Comparison of ENCODE assay signal across 20 cellular contexts in genomic region chr11:2294340-2295290, GRCh38. TPM values are rescaled to one million over a fixed set of nuclear protein-coding genes. Genes with fewer than 3 reads are reported as not detected.
A peak's percentile ranks its signal among the peaks of the same experiment; 100 is the strongest.
DNase-seq lines count a peak whose midpoint lies in the region; ATAC-seq and TF ChIP-seq lines count a peak whose summit lies in the region.
"Had no signal": no experiment of that assay in that cellular context is flagged by ENCODE, and none has a peak within 500 bp of the region (broad histone marks: within the 10 kb centered on the region; RNA-seq: fewer than 3 reads in every experiment).

No MANE protein-coding gene starts in this region.

- POLR2A ChIA-PET in activated CD4-positive, alpha-beta memory T cell treated with anti-CD3 and anti-CD28 coated beads for 36 hours (lab: Charles Lee), result no interaction called here

- DNase-seq in activated naive CD8-positive, alpha-beta T cell treated with anti-CD3 and anti-CD28 coated beads, Interleukin-2, amount 50 U/mL, for 24 hours, result peak; percentile 0
- no peak for DNase-seq in activated naive CD8-positive, alpha-beta T cell treated with anti-CD3 and anti-CD28 coated beads for 36 hours
- DNase-seq in activated CD4-positive, alpha-beta memory T cell treated with anti-CD3 and anti-CD28 coated beads for 36 hours, result peak; percentile 8
- DNase-seq in mesenteric fat pad (ENCODE audit: low spot score), result peak; percentile 60
- peak; percentile 10 for DNase-seq in testis
- no peak for DNase-seq in brain microvascular endothelial cell
- no peak for DNase-seq in ACHN
- DNase-seq: Calu3; caudate nucleus; effector CD8-positive, alpha-beta T cell; GM23248; NCI-H146; NCI-H2227 treated with DMSO at 0.1 percent for 48 hours; SHP77 treated with DMSO at 0.1 percent for 48 hours; small intestine had no signal

- H3K36me3 Mint-ChIP-seq in activated naive CD8-positive, alpha-beta T cell treated with anti-CD3 and anti-CD28 coated beads, Interleukin-2, amount 50 U/mL, for 24 hours (ENCODE audit: low read depth), result no peaks in the 10 kb centered on the region
- H3K36me3 Mint-ChIP-seq in activated naive CD8-positive, alpha-beta T cell treated with anti-CD3 and anti-CD28 coated beads for 36 hours, result no peaks in the 10 kb centered on the region
- peaks cover 3% of the 10 kb centered on the region for H3K36me3 Mint-ChIP-seq in activated CD4-positive, alpha-beta memory T cell treated with anti-CD3 and anti-CD28 coated beads for 36 hours

- no peak overlapping the region for H3K4me3 ChIP-seq in testis
- H3K4me3 ChIP-seq in brain microvascular endothelial cell (ENCODE audit: low read depth, low read length), result no peak overlapping the region
- H3K4me3 ChIP-seq: GM23248, suprapubic skin had no signal

- no peak overlapping the region for H3K27ac Mint-ChIP-seq in activated naive CD8-positive, alpha-beta T cell treated with anti-CD3 and anti-CD28 coated beads, Interleukin-2, amount 50 U/mL, for 24 hours
- no peak overlapping the region for H3K27ac Mint-ChIP-seq in activated naive CD8-positive, alpha-beta T cell treated with anti-CD3 and anti-CD28 coated beads for 36 hours
- no peak overlapping the region for H3K27ac Mint-ChIP-seq in activated CD4-positive, alpha-beta memory T cell treated with anti-CD3 and anti-CD28 coated beads for 36 hours

- peaks cover 22% of the 10 kb centered on the region for H3K4me1 Mint-ChIP-seq in activated naive CD8-positive, alpha-beta T cell treated with anti-CD3 and anti-CD28 coated beads, Interleukin-2, amount 50 U/mL, for 24 hours
- peaks cover 25% of the 10 kb centered on the region for H3K4me1 Mint-ChIP-seq in activated naive CD8-positive, alpha-beta T cell treated with anti-CD3 and anti-CD28 coated beads for 36 hours
- peaks cover 5% of the 10 kb centered on the region for H3K4me1 Mint-ChIP-seq in activated CD4-positive, alpha-beta memory T cell treated with anti-CD3 and anti-CD28 coated beads for 36 hours (ENCODE audit: low read depth)

- H3K27me3 ChIP-seq in testis (no peaks in the 10 kb centered on the region), brain microvascular endothelial cell (replicated peaks) (no peaks in the 10 kb centered on the region)

- intact Hi-C loops in activated CD4-positive, alpha-beta memory T cell treated with anti-CD3 and anti-CD28 coated beads for 36 hours (cut with micrococcal nuclease), result no loop called here
- intact Hi-C loops in testis (cut with DNase I; ENCODE audit: low total_unique reads), result loop anchor here (5.0 kb wide), 1 partner anchor 97 kb away; no protein-coding TSS in a partner anchor

- CTCF ChIA-PET in activated CD4-positive, alpha-beta memory T cell treated with anti-CD3 and anti-CD28 coated beads for 36 hours (lab: Charles Lee), result interaction anchor here (0.8 to 1.7 kb wide), 2 partner anchors 11 to 99 kb away, joined by 3 to 8 read pairs; no protein-coding TSS in a partner anchor

- H3K9me3 ChIP-seq in testis, result no peaks in the 10 kb centered on the region
- H3K9me3 ChIP-seq: suprapubic skin had no signal

- in situ Hi-C loops in brain microvascular endothelial cell (cut with HindIII; ENCODE audit: low pct_ligation_motif_present, low sequenced_read_pairs), result no loop called here
- in situ Hi-C loops in ACHN (cut with HindIII; ENCODE audit: low pct_ligation_motif_present, low pct_unique_long_range_greater_than_20kb, low sequenced_read_pairs), result no loop called here

- TF ChIP-seq CTCF in testis (IDR thresholded peaks at IDR 0.05) (no peak), brain microvascular endothelial cell (IDR thresholded peaks at IDR 0.05; ENCODE audit: low read depth, low read length, missing control alignments) (no peak)

- H3K4me3 Mint-ChIP-seq in activated naive CD8-positive, alpha-beta T cell treated with anti-CD3 and anti-CD28 coated beads, Interleukin-2, amount 50 U/mL, for 24 hours, result no peak overlapping the region
- no peak overlapping the region for H3K4me3 Mint-ChIP-seq in activated naive CD8-positive, alpha-beta T cell treated with anti-CD3 and anti-CD28 coated beads for 36 hours
- no peak overlapping the region for H3K4me3 Mint-ChIP-seq in activated CD4-positive, alpha-beta memory T cell treated with anti-CD3 and anti-CD28 coated beads for 36 hours

- H3K36me3 ChIP-seq in testis (ENCODE audit: low read depth, missing control alignments) (no peaks in the 10 kb centered on the region), brain microvascular endothelial cell (replicated peaks) (no peaks in the 10 kb centered on the region)
- H3K36me3 ChIP-seq: suprapubic skin had no signal

- 86 to 93% methylated on average over 8 to 22 of the region's 22 CpGs for WGBS in testis, 2 donors

- H3K4me1 ChIP-seq in testis, result no peaks in the 10 kb centered on the region
- H3K4me1 ChIP-seq: parathyroid adenoma had no signal

- H3K27ac ChIP-seq in testis (no peak overlapping the region), brain microvascular endothelial cell (no peak overlapping the region)
- H3K27ac ChIP-seq: GM23248, parathyroid adenoma, suprapubic skin had no signal

- H3K9me3 Mint-ChIP-seq in activated naive CD8-positive, alpha-beta T cell treated with anti-CD3 and anti-CD28 coated beads, Interleukin-2, amount 50 U/mL, for 24 hours, result no peaks in the 10 kb centered on the region
- H3K9me3 Mint-ChIP-seq in activated naive CD8-positive, alpha-beta T cell treated with anti-CD3 and anti-CD28 coated beads for 36 hours, result no peaks in the 10 kb centered on the region
- no peaks in the 10 kb centered on the region for H3K9me3 Mint-ChIP-seq in activated CD4-positive, alpha-beta memory T cell treated with anti-CD3 and anti-CD28 coated beads for 36 hours

- no peak for TF ChIP-seq POLR2A in testis (IDR thresholded peaks at IDR 0.05)

- ATAC-seq in activated naive CD8-positive, alpha-beta T cell treated with anti-CD3 and anti-CD28 coated beads, Interleukin-2, amount 50 U/mL, for 24 hours, result no peak
- no peak for ATAC-seq in HG02970 (IDR thresholded peaks at IDR 0.05; ENCODE audit: low FRiP score, unreplicated experiment)

- no peaks in the 10 kb centered on the region for H3K27me3 Mint-ChIP-seq in activated naive CD8-positive, alpha-beta T cell treated with anti-CD3 and anti-CD28 coated beads, Interleukin-2, amount 50 U/mL, for 24 hours
- no peaks in the 10 kb centered on the region for H3K27me3 Mint-ChIP-seq in activated naive CD8-positive, alpha-beta T cell treated with anti-CD3 and anti-CD28 coated beads for 36 hours
- peaks cover 2% of the 10 kb centered on the region for H3K27me3 Mint-ChIP-seq in activated CD4-positive, alpha-beta memory T cell treated with anti-CD3 and anti-CD28 coated beads for 36 hours

RNA-seq across cellular contexts. Expression of gene C11orf21, which starts 7.1 kb away (rescaled TPM):
- 1 to 10 TPM; 2.5 to 2.6 TPM for total RNA-seq in activated naive CD8-positive, alpha-beta T cell treated with anti-CD3 and anti-CD28 coated beads for 36 hours
- 1 to 10 TPM; 8.2 to 8.8 TPM for total RNA-seq in activated CD4-positive, alpha-beta memory T cell treated with anti-CD3 and anti-CD28 coated beads for 36 hours
- 1.0 TPM for total RNA-seq in mesenteric fat pad
- under 1 TPM; 0.12 to 0.47 TPM for total RNA-seq in testis
- 0.88 TPM for polyA plus RNA-seq in testis (ENCODE audit: insufficient read depth, low read depth, low replicate concordance)
- total RNA-seq: Calu3, GM23248, kidney epithelial cell had no signal
- polyA plus RNA-seq: GM23248 had no signal

RNA-seq across cellular contexts. Expression of gene TSPAN32, which starts 7.2 kb away (rescaled TPM):
- 1 to 10 TPM; 5.4 to 5.5 TPM for total RNA-seq in activated naive CD8-positive, alpha-beta T cell treated with anti-CD3 and anti-CD28 coated beads for 36 hours
- total RNA-seq in activated CD4-positive, alpha-beta memory T cell treated with anti-CD3 and anti-CD28 coated beads for 36 hours, result 1 to 10 TPM; 5.5 to 6.5 TPM
- total RNA-seq in mesenteric fat pad (1.3 TPM), testis (1 to 10 TPM; 1.0 to 1.1 TPM)
- 1.5 TPM for polyA plus RNA-seq in testis (ENCODE audit: insufficient read depth, low read depth, low replicate concordance)
- total RNA-seq: Calu3, GM23248 had no signal
- polyA plus RNA-seq: GM23248 had no signal

RNA-seq across cellular contexts. Expression of gene ASCL2, which starts 24.2 kb away (rescaled TPM):
- 1 to 10 TPM; 2.5 to 2.9 TPM for total RNA-seq in activated naive CD8-positive, alpha-beta T cell treated with anti-CD3 and anti-CD28 coated beads for 36 hours
- total RNA-seq in activated CD4-positive, alpha-beta memory T cell treated with anti-CD3 and anti-CD28 coated beads for 36 hours, result 1 to 10 TPM; 1.5 to 2.0 TPM
- total RNA-seq in mesenteric fat pad, result 0.64 TPM
- total RNA-seq in testis, result 1 to 10 TPM; 4.8 to 5.8 TPM
- 1.3 TPM for polyA plus RNA-seq in testis (ENCODE audit: insufficient read depth, low read depth, low replicate concordance)
- total RNA-seq: Calu3; GM23248; kidney epithelial cell; T-helper 1 cell treated with Interleukin-12 subunit alpha and Interleukin-12 subunit beta and Interleukin-4 antibody, amounts not matched to agents 30 ng/mL and 1 ng/mL, for 36 hours had no signal
- polyA plus RNA-seq: GM23248 had no signal

Comparison
In these comparisons a context has a peak if more than half of its experiments do, and no peak if none do; other contexts are left out.
1. DNase-seq: peak in activated naive CD8-positive, alpha-beta T cell treated with anti-CD3 and anti-CD28 coated beads, Interleukin-2, amount 50 U/mL, for 24 hours (single experiment), activated CD4-positive, alpha-beta memory T cell treated with anti-CD3 and anti-CD28 coated beads for 36 hours (single experiment), mesenteric fat pad (single experiment) and testis (single experiment); none in activated naive CD8-positive, alpha-beta T cell treated with anti-CD3 and anti-CD28 coated beads for 36 hours (single experiment), brain microvascular endothelial cell (single experiment) and ACHN (single experiment).